In the genomic region with DNA sequence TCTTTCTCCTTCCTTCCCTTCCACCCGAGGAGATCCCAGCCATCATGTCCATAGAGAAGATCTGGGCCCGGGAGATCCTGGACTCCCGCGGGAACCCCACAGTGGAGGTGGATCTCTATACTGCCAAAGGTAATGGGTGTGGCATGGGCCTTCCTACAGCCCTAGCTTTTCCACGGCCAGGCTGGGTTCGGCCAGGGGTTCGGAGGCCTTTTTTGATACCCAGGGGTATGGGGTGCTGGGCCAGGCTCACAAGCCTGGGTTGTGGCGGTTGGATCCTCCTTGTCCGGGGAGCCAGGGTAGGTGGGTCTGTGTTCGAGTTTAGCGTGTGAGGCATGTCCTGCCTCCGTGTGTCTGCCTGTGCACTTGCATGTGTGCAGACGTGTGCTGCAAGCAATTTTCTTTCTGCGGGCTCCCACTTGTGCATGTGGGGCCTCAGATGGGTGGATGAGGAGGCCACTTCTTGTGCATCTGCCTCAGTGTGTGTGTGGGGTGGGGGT, we compare ENCODE assay signal across 12 cellular contexts. TPM values are rescaled to one million over a fixed set of nuclear protein-coding genes. Genes with fewer than 3 reads are reported as not detected.
DNase-seq lines count a peak whose midpoint lies in the region; ATAC-seq, FAIRE-seq and TF ChIP-seq lines count a peak whose summit lies in the region.
"Had no signal": no experiment of that assay in that cellular context is flagged by ENCODE, and none has a peak within 500 bp of the region (broad histone marks: within the 10 kb centered on the region; RNA-seq: fewer than 3 reads in every experiment).

No MANE protein-coding gene starts in this region.

- no peak overlapping the region for H2BK120ac ChIP-seq in IMR-90 (ENCODE audit: low read depth, low read length)

- H2AK5ac ChIP-seq in IMR-90 (ENCODE audit: low read depth, low read length): peak overlapping the region; percentile 48

- H4K91ac ChIP-seq in IMR-90 (ENCODE audit: insufficient read depth, low read depth, low read length): no peak overlapping the region

- no peaks in the 10 kb centered on the region for H3K27me3 ChIP-seq in CD4-positive, alpha-beta memory T cell (ENCODE audit: insufficient read depth, low read length)
- no peaks in the 10 kb centered on the region for H3K27me3 ChIP-seq in IMR-90 (ENCODE audit: control insufficient read depth, insufficient read depth, low read length)
- H3K27me3 ChIP-seq in dorsolateral prefrontal cortex: no peaks in the 10 kb centered on the region
- H3K27me3 ChIP-seq in osteoblast (ENCODE audit: insufficient read depth, low read length): no peaks in the 10 kb centered on the region
- H3K27me3 ChIP-seq in right atrium auricular region: no peaks in the 10 kb centered on the region

- POLR2A ChIA-PET in CD4-positive, alpha-beta memory T cell (lab: Charles Lee; ENCODE audit: partially characterized antibody): interaction anchor here (0.7 to 6.8 kb wide), 14 partner anchors 11 to 227 kb away, joined by 3 to 58 read pairs (median 10); partner anchors contain the start of genes ATN1, C12orf57, C1RL and LRRC23
- POLR2A ChIA-PET in IMR-90 (lab: Charles Lee; ENCODE audit: unreplicated experiment): no interaction called here

- no peaks in the 10 kb centered on the region for H3K9me3 ChIP-seq in CD4-positive, alpha-beta memory T cell (ENCODE audit: control insufficient read depth in 1 of 2, low read length in 2 of 2)
- H3K9me3 ChIP-seq in IMR-90 (ENCODE audit: control insufficient read depth, insufficient read depth, low read length) (no peaks in the 10 kb centered on the region), osteoblast (ENCODE audit: low read depth, low read length) (no peaks in the 10 kb centered on the region), right atrium auricular region (no peaks in the 10 kb centered on the region)
- H3K9me3 ChIP-seq: left lung had no signal

- H3K79me1 ChIP-seq in IMR-90 (ENCODE audit: low read depth in 1 of 2, low read length in 2 of 2): peaks cover 37 to 41% of the 10 kb centered on the region in 2 experiments

- peak overlapping the region; percentile 33 for H2AK9ac ChIP-seq in IMR-90 (replicated peaks; ENCODE audit: low read depth, low read length, poor library complexity)

- no peak overlapping the region for H3K4me3 ChIP-seq in CD4-positive, alpha-beta memory T cell (ENCODE audit: low read length in 2 of 2)
- H3K4me3 ChIP-seq in IMR-90 (ENCODE audit: insufficient read depth, low read depth, low read length) (peak overlapping the region; percentile 90; the same call in 1 of the 2 replicates), dorsolateral prefrontal cortex (peak overlapping the region in 55 of 59 donors; percentile 56 to 93 (median 84)), osteoblast (ENCODE audit: insufficient read depth, low read length) (no peak overlapping the region), right atrium auricular region (no peak overlapping the region)

- H3K23ac ChIP-seq in IMR-90 (ENCODE audit: low read depth, low read length): no peak overlapping the region

- no peaks in the 10 kb centered on the region for H3K27me3 Mint-ChIP-seq in CD4-positive, alpha-beta memory T cell

- H3K36me3 Mint-ChIP-seq in CD4-positive, alpha-beta memory T cell: peaks cover 18 to 35% of the 10 kb centered on the region in 2 donors

- H3K27ac Mint-ChIP-seq in CD4-positive, alpha-beta memory T cell: peak overlapping the region; percentile 25 to 97 (median 88)

- H4K8ac ChIP-seq in IMR-90 (ENCODE audit: low read depth in 2 of 2, low read length in 2 of 2): no peak overlapping the region

- no peak overlapping the region for H2BK15ac ChIP-seq in IMR-90 (ENCODE audit: low read depth, low read length)

- H2BK20ac ChIP-seq in IMR-90 (ENCODE audit: low read depth, low read length): no peak overlapping the region

- TF ChIP-seq POLR2A in IMR-90 (IDR thresholded peaks at IDR 0.05; ENCODE audit: low read depth, low read length) (no peak), GM12892 (IDR thresholded peaks at IDR 0.05; ENCODE audit: low read depth, low read length) (no peak)

- no peak for ATAC-seq in IMR-90 (ENCODE audit: low read depth)

- intact Hi-C loops in CD4-positive, alpha-beta memory T cell (cut with micrococcal nuclease): no loop called here
- intact Hi-C loops in IMR-90 (cut with micrococcal nuclease): no loop called here
- intact Hi-C loops in dorsolateral prefrontal cortex (cut with DNase I): no loop called here

- 98% methylated on average over 5 of the region's 14 CpGs; no CpG with 5 or more reads in 1 of the 2 experiments for WGBS in IMR-90 (ENCODE audit: extremely low coverage in 2 of 2, insufficient read length in 1 of 2), 2 experiments

- H3K9me1 ChIP-seq in IMR-90 (ENCODE audit: insufficient read depth, low read length): peaks cover 8% of the 10 kb centered on the region; the same call in 1 of the 2 replicates

- H3K36me3 ChIP-seq in CD4-positive, alpha-beta memory T cell (ENCODE audit: insufficient read depth, low read length): peaks cover 17% of the 10 kb centered on the region
- H3K36me3 ChIP-seq in IMR-90 (ENCODE audit: control insufficient read depth, insufficient read depth, low read length) (peaks cover 29% of the 10 kb centered on the region), osteoblast (ENCODE audit: insufficient read depth, low read length) (peaks cover 6% of the 10 kb centered on the region), right atrium auricular region (peaks cover 4% of the 10 kb centered on the region)

- in situ Hi-C loops in IMR-90 (cut with MboI; ENCODE audit: low sequenced_read_pairs): no loop called here

- H3K4me1 Mint-ChIP-seq in CD4-positive, alpha-beta memory T cell: peaks cover 13 to 47% (median 27%) of the 10 kb centered on the region in 4 donors

- H3K79me2 ChIP-seq in osteoblast (ENCODE audit: insufficient read depth, low read length): peaks cover 19% of the 10 kb centered on the region

- H3K27ac ChIP-seq in CD4-positive, alpha-beta memory T cell (ENCODE audit: low read depth, low read length): peak overlapping the region; percentile 77
- no peak overlapping the region; the same call in 1 of the 2 replicates for H3K27ac ChIP-seq in IMR-90 (ENCODE audit: insufficient read depth, low read length)
- peak overlapping the region in 38 of 59 donors; percentile 29 to 98 (median 94) for H3K27ac ChIP-seq in dorsolateral prefrontal cortex
- no peak overlapping the region for H3K27ac ChIP-seq in osteoblast (ENCODE audit: low read depth, low read length)
- H3K27ac ChIP-seq in right atrium auricular region: no peak overlapping the region
- H3K27ac ChIP-seq: left lung had no signal

- FAIRE-seq in GM12892 (lab: Jason Lieb, UNC): no peak

- no TSS peak for BruUV-seq in IMR-90 (replicated peaks; lab: Mats Ljungman, UMichigan)

- H4K20me1 ChIP-seq in IMR-90 (ENCODE audit: insufficient read depth, low read length) (0 out of 2 replicates have a peak, but pooled peaks cover 6% of the 10 kb centered on the region), osteoblast (ENCODE audit: insufficient read depth, low read length) (peaks cover 4% of the 10 kb centered on the region)

- H3K9me3 Mint-ChIP-seq in CD4-positive, alpha-beta memory T cell: peaks cover 0 to 5% (median 0%) of the 10 kb centered on the region in 8 donors

- no peak overlapping the region for H2BK5ac ChIP-seq in IMR-90 (ENCODE audit: low read depth, low read length, poor library complexity, severe bottlenecking)

- CTCF ChIA-PET in CD4-positive, alpha-beta memory T cell (lab: Charles Lee; ENCODE audit: partially characterized antibody): interaction anchor here (5.7 kb wide), 1 partner anchor 8 kb away, joined by 44 read pairs; no protein-coding TSS in a partner anchor
- CTCF ChIA-PET in IMR-90 (lab: Yijun Ruan, JAX): no interaction called here

- no peak overlapping the region for H3K4ac ChIP-seq in IMR-90 (ENCODE audit: low read depth, low read length)

- no peak overlapping the region for H3K18ac ChIP-seq in IMR-90 (ENCODE audit: low read depth, low read length)

- H3K4me2 ChIP-seq in IMR-90 (ENCODE audit: low read depth, low read length) (peak overlapping the region; percentile 96), osteoblast (ENCODE audit: insufficient read depth, low read length) (peak overlapping the region; percentile 85)

- no peak for TF ChIP-seq RAD21 in IMR-90 (IDR thresholded peaks at IDR 0.05; ENCODE audit: low read length)

- H3K4me1 ChIP-seq in CD4-positive, alpha-beta memory T cell (ENCODE audit: insufficient read depth, low read length): peaks cover 29% of the 10 kb centered on the region
- H3K4me1 ChIP-seq in IMR-90 (ENCODE audit: control insufficient read depth, insufficient read depth, low read length) (peaks cover 24% of the 10 kb centered on the region), osteoblast (ENCODE audit: insufficient read depth, low read length) (peaks cover 22% of the 10 kb centered on the region), right atrium auricular region (peaks cover 0 to 23% of the 10 kb centered on the region in 2 donors)

- H2AFZ ChIP-seq in IMR-90 (replicated peaks; ENCODE audit: low read length, poor library complexity) (peak overlapping the region; percentile 61), osteoblast (ENCODE audit: low read length) (no peak overlapping the region)

- H4K5ac ChIP-seq in IMR-90 (ENCODE audit: low read depth, low read length): no peak overlapping the region

- DNase-seq in CD4-positive, alpha-beta memory T cell: no peak
- DNase-seq in IMR-90 (no peak), dorsolateral prefrontal cortex (no peak), osteoblast (ENCODE audit: insufficient read length, low spot score, missing footprints) (no peak), GM12892 (ENCODE audit: insufficient read length) (no peak), epidermal melanocyte (ENCODE audit: insufficient read length, low spot score) (no peak), NCI-H2227 (lab: John Stamatoyannopoulos, UW; ENCODE audit: unreplicated experiment) (no peak), right atrium auricular region (ENCODE audit: low spot score) (no peak)
- DNase-seq: activated gamma-delta T cell; stimulated activated naive CD4-positive, alpha-beta T cell had no signal

- H3K9ac ChIP-seq in IMR-90 (ENCODE audit: low read depth, low read length): peak overlapping the region; percentile 45; the same call in 1 of the 2 replicates

- no peak overlapping the region for H3K56ac ChIP-seq in IMR-90 (ENCODE audit: extremely low read depth, insufficient read depth, low read length)

- H3K4me3 Mint-ChIP-seq in CD4-positive, alpha-beta memory T cell: peak overlapping the region; percentile 74 to 98 (median 96)

- 0 out of 2 replicates have a peak overlapping the region, but pooled peaks have one; percentile 33 for H3K14ac ChIP-seq in IMR-90 (replicated peaks; ENCODE audit: low read depth, low read length)

- dilution Hi-C loops in IMR-90 (cut with HindIII; ENCODE audit: low sequenced_read_pairs, unreplicated experiment): no loop called here

- TF ChIP-seq CTCF in IMR-90 (conservative IDR thresholded peaks at IDR 0.05; ENCODE audit: low read depth, low read length) (no peak), dorsolateral prefrontal cortex (IDR thresholded peaks at IDR 0.05 in 54 of 56, conservative IDR thresholded peaks at IDR 0.05 in 2 of 56; ENCODE audit: low read depth in 1 of 56, partially characterized antibody in 56 of 56) (no peak), osteoblast (IDR thresholded peaks at IDR 0.05; ENCODE audit: extremely low read depth, low read depth, low read length) (no peak), right atrium auricular region (IDR thresholded peaks at IDR 0.05) (no peak)

RNA-seq across cellular contexts. Expression of gene ENO2, which starts 1.5 kb away (rescaled TPM):
- 100 to 1,000 TPM; 187 to 190 TPM for total RNA-seq in CD4-positive, alpha-beta memory T cell
- polyA plus RNA-seq in CD4-positive, alpha-beta memory T cell: 10 to 100 TPM; 28.4 to 35.8 TPM
- total RNA-seq in IMR-90 (2012; rRNA removed): 20.8 and 28.3 TPM in 2 replicates
- 81.5 and 92.8 TPM in 2 replicates for polyA plus RNA-seq in IMR-90 (2012; rRNA removed)
- polyA plus RNA-seq in IMR-90 (2012; cell fraction: cytosol; rRNA removed): 71.8 and 86.4 TPM in 2 replicates
- polyA plus RNA-seq in IMR-90 (2012; cell fraction: nucleus; rRNA removed; ENCODE audit: low replicate concordance): 275 and 368 TPM in 2 replicates
- 1,000 to 10,000 TPM in 14 of 120 experiments, 100 to 1,000 TPM in 106; 270 to 1,166 (median 848) TPM for total RNA-seq in dorsolateral prefrontal cortex
- total RNA-seq in osteoblast: 8.5 and 13.4 TPM in 2 replicates
- 191 TPM for polyA plus RNA-seq in GM12892 (2012; ENCODE audit: missing spikeins)
- 10 to 100 TPM in 1 of 2 donors, 1 to 10 TPM in 1; 9.7 to 36.9 TPM for total RNA-seq in right atrium auricular region

RNA-seq across cellular contexts. Expression of gene LRRC23, which starts 11.2 kb away (rescaled TPM):
- total RNA-seq in CD4-positive, alpha-beta memory T cell: 1 to 10 TPM; 8.3 to 9.1 TPM
- 1 to 10 TPM; 4.1 to 4.2 TPM for polyA plus RNA-seq in CD4-positive, alpha-beta memory T cell
- total RNA-seq in IMR-90 (2012; rRNA removed) (8.9 and 11.1 TPM in 2 replicates), dorsolateral prefrontal cortex (10 to 100 TPM; 16.3 to 32.4 (median 22.4) TPM), osteoblast (7.1 and 7.6 TPM in 2 replicates), right atrium auricular region (10 to 100 TPM in 1 of 2 donors, 1 to 10 TPM in 1; 8.4 to 15.6 TPM)
- polyA plus RNA-seq in IMR-90 (2012; rRNA removed): 9.2 and 11.4 TPM in 2 replicates
- polyA plus RNA-seq in IMR-90 (2012; cell fraction: cytosol; rRNA removed): 4.4 and 12.5 TPM in 2 replicates
- 3.3 and 9.7 TPM in 2 replicates for polyA plus RNA-seq in IMR-90 (2012; cell fraction: nucleus; rRNA removed; ENCODE audit: low replicate concordance)
- polyA plus RNA-seq in GM12892 (2012; ENCODE audit: missing spikeins): 13.1 TPM

RNA-seq across cellular contexts. Expression of gene ATN1, which starts 11.9 kb away (rescaled TPM):
- total RNA-seq in CD4-positive, alpha-beta memory T cell: 10 to 100 TPM; 32.2 to 33.0 TPM
- polyA plus RNA-seq in CD4-positive, alpha-beta memory T cell: 1 to 10 TPM in 1 of 2 donors, under 1 TPM in 1; 0.16 to 1.1 TPM
- total RNA-seq in IMR-90 (2012; rRNA removed) (2.5 and 3.4 TPM in 2 replicates), dorsolateral prefrontal cortex (100 to 1,000 TPM; 147 to 334 (median 199) TPM), osteoblast (10.3 and 14.1 TPM in 2 replicates), right atrium auricular region (10 to 100 TPM; 37.1 to 68.9 TPM)
- 58.7 and 59.8 TPM in 2 replicates for polyA plus RNA-seq in IMR-90 (2012; rRNA removed)
- polyA plus RNA-seq in IMR-90 (2012; cell fraction: cytosol; rRNA removed): 40.9 and 41.7 TPM in 2 replicates
- polyA plus RNA-seq in IMR-90 (2012; cell fraction: nucleus; rRNA removed; ENCODE audit: low replicate concordance): 106 and 200 TPM in 2 replicates
- polyA plus RNA-seq in GM12892 (2012; ENCODE audit: missing spikeins): 11.0 TPM

RNA-seq across cellular contexts. Expression of gene RNU7-1, which starts 27.8 kb away (rescaled TPM):
- not detected for total RNA-seq in CD4-positive, alpha-beta memory T cell
- polyA plus RNA-seq in CD4-positive, alpha-beta memory T cell: not detected
- total RNA-seq in IMR-90 (2012; rRNA removed) (not detected in 2 replicates), dorsolateral prefrontal cortex (not detected), osteoblast (not detected in 2 replicates), right atrium auricular region (not detected)
- not detected in 2 replicates for polyA plus RNA-seq in IMR-90 (2012; rRNA removed)
- polyA plus RNA-seq in IMR-90 (2012; cell fraction: cytosol; rRNA removed): not detected in 2 replicates
- polyA plus RNA-seq in IMR-90 (2012; cell fraction: nucleus; rRNA removed; ENCODE audit: low replicate concordance): not detected in 2 replicates
- not detected for polyA plus RNA-seq in GM12892 (2012; ENCODE audit: missing spikeins)
- total RNA-seq: left lung, skeletal muscle tissue had no signal

RNA-seq across cellular contexts. Expression of gene C12orf57, which starts 28.0 kb away (rescaled TPM):
- 100 to 1,000 TPM; 423 to 425 TPM for total RNA-seq in CD4-positive, alpha-beta memory T cell
- 100 to 1,000 TPM; 155 to 244 TPM for polyA plus RNA-seq in CD4-positive, alpha-beta memory T cell
- total RNA-seq in IMR-90 (2012; rRNA removed) (197 and 238 TPM in 2 replicates), dorsolateral prefrontal cortex (100 to 1,000 TPM; 102 to 287 (median 162) TPM), osteoblast (81.4 and 93.4 TPM in 2 replicates), right atrium auricular region (100 to 1,000 TPM; 398 to 533 TPM)
- 530 and 703 TPM in 2 replicates for polyA plus RNA-seq in IMR-90 (2012; rRNA removed)
- polyA plus RNA-seq in IMR-90 (2012; cell fraction: cytosol; rRNA removed): 1,066 and 1,272 TPM in 2 replicates
- polyA plus RNA-seq in IMR-90 (2012; cell fraction: nucleus; rRNA removed; ENCODE audit: low replicate concordance): 218 and 334 TPM in 2 replicates
- polyA plus RNA-seq in GM12892 (2012; ENCODE audit: missing spikeins): 175 TPM

Comparison
In these comparisons a context has a peak if more than half of its experiments do, and no peak if none do; other contexts are left out.
1. H3K27ac ChIP-seq: peak in CD4-positive, alpha-beta memory T cell (single experiment) and dorsolateral prefrontal cortex (38 of 59); none in IMR-90 (single experiment), osteoblast (single experiment) and right atrium auricular region (0 of 2).
2. H3K4me3 ChIP-seq: peak in IMR-90 (single experiment) and dorsolateral prefrontal cortex (55 of 59); none in CD4-positive, alpha-beta memory T cell (0 of 2), osteoblast (single experiment) and right atrium auricular region (0 of 2).